8 cellular contexts compared by ENCODE assay signal in the genomic region with DNA sequence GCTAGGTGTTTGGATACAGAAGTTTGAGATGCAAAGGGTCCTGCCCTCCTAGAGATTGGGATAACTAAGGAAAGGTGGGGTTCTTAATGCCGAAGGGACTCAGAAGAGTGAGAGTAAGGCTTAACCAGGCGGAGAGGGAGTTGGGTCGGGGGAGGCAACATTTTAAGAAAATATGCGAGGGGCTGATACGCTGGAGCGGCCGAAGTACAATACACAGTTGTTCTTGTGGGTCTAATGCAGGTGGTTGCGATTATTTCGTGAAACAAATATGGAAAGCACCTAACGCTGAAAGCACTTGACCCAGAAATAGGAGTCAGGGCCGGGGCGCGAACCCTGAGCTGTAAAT. TPM values are rescaled to one million over a fixed set of nuclear protein-coding genes. Genes with fewer than 3 reads are reported as not detected.
DNase-seq lines count a peak whose midpoint lies in the region; ATAC-seq, FAIRE-seq and TF ChIP-seq lines count a peak whose summit lies in the region.

No MANE protein-coding gene starts in this region.

- peaks cover 23 to 50% (median 30%) of the 10 kb centered on the region in 10 experiments for H3K4me1 ChIP-seq in BLaER1 treated with 17β-estradiol and CSF1 and Interleukin-3, amounts not matched to agents 10 nM and 100 nM
- H3K4me1 ChIP-seq in SJSA1 (replicated peaks): peaks cover 20% of the 10 kb centered on the region
- peaks cover 19% of the 10 kb centered on the region for H3K4me1 ChIP-seq in foreskin keratinocyte
- peaks cover 2 to 9% of the 10 kb centered on the region in 2 donors for H3K4me1 ChIP-seq in small intestine (ENCODE audit: control insufficient read depth in 2 of 2, insufficient read depth in 1 of 2, low read depth in 1 of 2, low read length in 1 of 2)

- ATAC-seq in GM21737 (IDR thresholded peaks at IDR 0.05; ENCODE audit: unreplicated experiment) (peak; percentile 11), foreskin keratinocyte (no peak), HG03457 (IDR thresholded peaks at IDR 0.05; ENCODE audit: unreplicated experiment) (no peak)

- H3K27ac ChIP-seq in BLaER1 treated with 17β-estradiol and CSF1 and Interleukin-3, amounts not matched to agents 10 nM and 100 nM: peak overlapping the region; percentile 75 to 91 (median 84); a peak in 21 of 22 replicates
- H3K27ac ChIP-seq in SJSA1 (peak overlapping the region; percentile 70), foreskin keratinocyte (peak overlapping the region; percentile 54), small intestine (ENCODE audit: low read depth in 1 of 2, low read length in 1 of 2) (peak overlapping the region; percentile 79 to 95)

- peak overlapping the region; percentile 78 to 90 (median 84); a peak in 21 of 22 replicates for H3K9ac ChIP-seq in BLaER1 treated with 17β-estradiol and CSF1 and Interleukin-3, amounts not matched to agents 10 nM and 100 nM

- H3K4me2 ChIP-seq in BLaER1 treated with 17β-estradiol and CSF1 and Interleukin-3, amounts not matched to agents 10 nM and 100 nM: peak overlapping the region; percentile 70 to 94 (median 85)

- FAIRE-seq in small intestine (lab: Jason Lieb, UNC): no peak

- H4K20me1 ChIP-seq in BLaER1 treated with 17β-estradiol and CSF1 and Interleukin-3, amounts not matched to agents 10 nM and 100 nM: no peaks in the 10 kb centered on the region

- peaks cover 6 to 30% (median 22%) of the 10 kb centered on the region in 11 experiments; a peak in 20 of 22 replicates for H3K36me3 ChIP-seq in BLaER1 treated with 17β-estradiol and CSF1 and Interleukin-3, amounts not matched to agents 10 nM and 100 nM
- peaks cover 39% of the 10 kb centered on the region for H3K36me3 ChIP-seq in SJSA1
- peaks cover 0 to 2% of the 10 kb centered on the region in 2 donors for H3K36me3 ChIP-seq in small intestine (ENCODE audit: control insufficient read depth in 2 of 2, insufficient read depth in 2 of 2, low read length in 2 of 2)

- 3 to 11% (median 6%) methylated on average over 13 of the region's 13 CpGs for WGBS in small intestine, 3 donors

- DNase-seq in SJSA1 (ENCODE audit: low read depth in 1 of 2, low spot score in 2 of 2) (no peak), foreskin keratinocyte (no peak), small intestine (no peak), AML-193 (lab: John Stamatoyannopoulos, UW) (no peak), RPMI8226 (no peak)

- H3K4me3 ChIP-seq in BLaER1 treated with 17β-estradiol and CSF1 and Interleukin-3, amounts not matched to agents 10 nM and 100 nM: peak overlapping the region; percentile 72 to 87 (median 80)
- H3K4me3 ChIP-seq in SJSA1 (peak overlapping the region; percentile 82), small intestine (ENCODE audit: low read depth in 1 of 2, low read length in 2 of 2) (peak overlapping the region; percentile 59 to 74)

- H3K27me3 ChIP-seq in BLaER1 treated with 17β-estradiol and CSF1 and Interleukin-3, amounts not matched to agents 10 nM and 100 nM: no peaks in the 10 kb centered on the region
- H3K27me3 ChIP-seq in SJSA1 (replicated peaks) (no peaks in the 10 kb centered on the region), foreskin keratinocyte (no peaks in the 10 kb centered on the region), small intestine (ENCODE audit: control insufficient read depth in 2 of 2, insufficient read depth in 2 of 2, low read length in 2 of 2) (no peaks in the 10 kb centered on the region)

- TF ChIP-seq CTCF in foreskin keratinocyte (conservative IDR thresholded peaks at IDR 0.05): no peak

- H3K9me3 ChIP-seq in BLaER1 treated with 17β-estradiol and CSF1 and Interleukin-3, amounts not matched to agents 10 nM and 100 nM (replicated peaks in 1 of 11): peaks cover 0 to 7% (median 0%) of the 10 kb centered on the region in 11 experiments; a peak in 2 of 22 replicates
- H3K9me3 ChIP-seq in SJSA1 (replicated peaks) (no peaks in the 10 kb centered on the region), small intestine (ENCODE audit: control insufficient read depth, low read depth) (no peaks in the 10 kb centered on the region)

RNA-seq across cellular contexts. Expression of gene MRPL33, which starts 0.3 kb away (rescaled TPM):
- total RNA-seq in SJSA1 (2014; rRNA removed; shearing (Covaris generic)): 184 and 254 TPM in 2 replicates
- 90.5 and 111 TPM in 2 replicates for total RNA-seq in foreskin keratinocyte
- 169 and 190 TPM in 2 replicates for polyA plus RNA-seq in foreskin keratinocyte
- 100 to 1,000 TPM; 118 to 156 (median 137) TPM for polyA plus RNA-seq in small intestine
